In genomic region chr1:230384380-230385172, GRCh38 we compare ENCODE assay signal across 1 cellular context.
TF ChIP-seq lines count a peak whose summit lies in the region.

No MANE protein-coding gene starts in this region.

TF ChIP-seq in GM23338, 12 proteins besides CTCF, POLR2A, EP300 and RAD21 (continued from another document):
- TF ChIP-seq, protein P1, sequence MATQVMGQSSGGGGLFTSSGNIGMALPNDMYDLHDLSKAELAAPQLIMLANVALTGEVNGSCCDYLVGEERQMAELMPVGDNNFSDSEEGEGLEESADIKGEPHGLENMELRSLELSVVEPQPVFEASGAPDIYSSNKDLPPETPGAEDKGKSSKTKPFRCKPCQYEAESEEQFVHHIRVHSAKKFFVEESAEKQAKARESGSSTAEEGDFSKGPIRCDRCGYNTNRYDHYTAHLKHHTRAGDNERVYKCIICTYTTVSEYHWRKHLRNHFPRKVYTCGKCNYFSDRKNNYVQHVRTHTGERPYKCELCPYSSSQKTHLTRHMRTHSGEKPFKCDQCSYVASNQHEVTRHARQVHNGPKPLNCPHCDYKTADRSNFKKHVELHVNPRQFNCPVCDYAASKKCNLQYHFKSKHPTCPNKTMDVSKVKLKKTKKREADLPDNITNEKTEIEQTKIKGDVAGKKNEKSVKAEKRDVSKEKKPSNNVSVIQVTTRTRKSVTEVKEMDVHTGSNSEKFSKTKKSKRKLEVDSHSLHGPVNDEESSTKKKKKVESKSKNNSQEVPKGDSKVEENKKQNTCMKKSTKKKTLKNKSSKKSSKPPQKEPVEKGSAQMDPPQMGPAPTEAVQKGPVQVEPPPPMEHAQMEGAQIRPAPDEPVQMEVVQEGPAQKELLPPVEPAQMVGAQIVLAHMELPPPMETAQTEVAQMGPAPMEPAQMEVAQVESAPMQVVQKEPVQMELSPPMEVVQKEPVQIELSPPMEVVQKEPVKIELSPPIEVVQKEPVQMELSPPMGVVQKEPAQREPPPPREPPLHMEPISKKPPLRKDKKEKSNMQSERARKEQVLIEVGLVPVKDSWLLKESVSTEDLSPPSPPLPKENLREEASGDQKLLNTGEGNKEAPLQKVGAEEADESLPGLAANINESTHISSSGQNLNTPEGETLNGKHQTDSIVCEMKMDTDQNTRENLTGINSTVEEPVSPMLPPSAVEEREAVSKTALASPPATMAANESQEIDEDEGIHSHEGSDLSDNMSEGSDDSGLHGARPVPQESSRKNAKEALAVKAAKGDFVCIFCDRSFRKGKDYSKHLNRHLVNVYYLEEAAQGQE (IDR thresholded peaks at IDR 0.05; ENCODE audit: unreplicated experiment) = no peak
- TF ChIP-seq, protein P2, sequence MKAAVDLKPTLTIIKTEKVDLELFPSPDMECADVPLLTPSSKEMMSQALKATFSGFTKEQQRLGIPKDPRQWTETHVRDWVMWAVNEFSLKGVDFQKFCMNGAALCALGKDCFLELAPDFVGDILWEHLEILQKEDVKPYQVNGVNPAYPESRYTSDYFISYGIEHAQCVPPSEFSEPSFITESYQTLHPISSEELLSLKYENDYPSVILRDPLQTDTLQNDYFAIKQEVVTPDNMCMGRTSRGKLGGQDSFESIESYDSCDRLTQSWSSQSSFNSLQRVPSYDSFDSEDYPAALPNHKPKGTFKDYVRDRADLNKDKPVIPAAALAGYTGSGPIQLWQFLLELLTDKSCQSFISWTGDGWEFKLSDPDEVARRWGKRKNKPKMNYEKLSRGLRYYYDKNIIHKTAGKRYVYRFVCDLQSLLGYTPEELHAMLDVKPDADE (IDR thresholded peaks at IDR 0.05) = no peak
- TF ChIP-seq NANOG (IDR thresholded peaks at IDR 0.05; ENCODE audit: borderline replicate concordance) = no peak
